ENCODE assay signal across 11 cellular contexts in the genomic region with DNA sequence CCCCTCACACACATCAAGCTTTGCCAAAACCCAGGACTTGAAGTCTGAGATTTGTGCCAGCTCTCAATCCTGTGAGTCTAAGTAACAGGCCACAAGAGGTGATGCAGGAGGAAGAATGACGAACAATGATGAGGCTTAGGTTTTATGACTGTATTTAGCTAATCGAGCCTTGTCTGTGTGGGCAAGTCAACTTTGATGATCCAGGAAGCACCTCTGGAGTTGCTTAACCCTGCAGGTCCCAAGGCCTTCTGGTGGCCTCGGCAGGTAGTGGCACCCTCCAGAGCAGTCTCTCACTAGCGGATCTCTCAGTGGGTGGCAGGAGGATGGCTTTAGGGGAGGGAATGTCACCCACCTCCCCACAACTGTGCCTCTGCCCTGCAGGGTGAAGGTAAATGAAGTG. TPM values are rescaled to one million over a fixed set of nuclear protein-coding genes. Genes with fewer than 3 reads are reported as not detected.
DNase-seq lines count a peak whose midpoint lies in the region; ATAC-seq and TF ChIP-seq lines count a peak whose summit lies in the region.
"Had no signal": no experiment of that assay in that cellular context is flagged by ENCODE, and none has a peak within 500 bp of the region (broad histone marks: within the 10 kb centered on the region; RNA-seq: fewer than 3 reads in every experiment).

No MANE protein-coding gene starts in this region.

- H3K4me1 ChIP-seq in cardiac muscle cell (ENCODE audit: low read depth) (peaks cover 35% of the 10 kb centered on the region), right cardiac atrium (ENCODE audit: control insufficient read depth, insufficient read depth, low read length) (no peaks in the 10 kb centered on the region), heart right ventricle (peaks cover 0 to 59% (median 15%) of the 10 kb centered on the region in 9 donors)

- H3K9me3 Mint-ChIP-seq in endothelial cell (ENCODE audit: unreplicated experiment) = no peaks in the 10 kb centered on the region

- intact Hi-C loops in right cardiac atrium (cut with DNase I) (no loop called here), heart right ventricle (cut with DNase I) (no loop called here)

- H3K4me3 ChIP-seq in cardiac muscle cell (no peak overlapping the region), right cardiac atrium (ENCODE audit: low read length) (no peak overlapping the region), NB4 (ENCODE audit: low read depth, low read length) (no peak overlapping the region), heart right ventricle (no peak overlapping the region)
- H3K4me3 ChIP-seq: HAP-1 had no signal

- no peaks in the 10 kb centered on the region for H3K27me3 Mint-ChIP-seq in endothelial cell (ENCODE audit: unreplicated experiment)

- no peak for DNase-seq in cardiac muscle cell (ENCODE audit: low read depth in 1 of 2, low spot score in 1 of 2)
- no peak for DNase-seq in right cardiac atrium
- DNase-seq in NB4 (ENCODE audit: low read depth) = peak; percentile 49
- no peak for DNase-seq in endothelial cell (ENCODE audit: low spot score)
- DNase-seq in stromal cell of bone marrow (ENCODE audit: low read depth) = peak; percentile 69
- DNase-seq in heart right ventricle = no peak
- DNase-seq: kidney, NCI-H510A treated with DMSO at 0.1 percent for 48 hours had no signal

- peak overlapping the region; percentile 30 for H3K27ac ChIP-seq in cardiac muscle cell
- no peak overlapping the region for H3K27ac ChIP-seq in right cardiac atrium (ENCODE audit: low read length)
- no peak overlapping the region for H3K27ac ChIP-seq in heart right ventricle

- H3K4me1 Mint-ChIP-seq in endothelial cell (ENCODE audit: unreplicated experiment) = peaks cover 30% of the 10 kb centered on the region

- no peaks in the 10 kb centered on the region for H3K36me3 ChIP-seq in cardiac muscle cell
- no peaks in the 10 kb centered on the region for H3K36me3 ChIP-seq in heart right ventricle
- H3K36me3 ChIP-seq: HAP-1 had no signal

- peak overlapping the region; percentile 51 for H3K4me3 Mint-ChIP-seq in endothelial cell (ENCODE audit: unreplicated experiment)

- ATAC-seq in right cardiac atrium = no peak
- ATAC-seq in GM21825 (IDR thresholded peaks at IDR 0.05; ENCODE audit: unreplicated experiment) = no peak
- ATAC-seq in heart right ventricle = no peak
- ATAC-seq in HG02759 (IDR thresholded peaks at IDR 0.05; ENCODE audit: unreplicated experiment) = no peak

- H3K36me3 Mint-ChIP-seq in endothelial cell (ENCODE audit: low read depth, unreplicated experiment) = no peaks in the 10 kb centered on the region

- no peak overlapping the region for H3K27ac Mint-ChIP-seq in endothelial cell (ENCODE audit: unreplicated experiment)

- WGBS in right cardiac atrium = 51% methylated on average over 4 of the region's 4 CpGs
- 55 to 57% methylated on average over 4 of the region's 4 CpGs for WGBS in heart right ventricle, 2 donors

- H3K27me3 ChIP-seq in cardiac muscle cell (no peaks in the 10 kb centered on the region), right cardiac atrium (ENCODE audit: control insufficient read depth, insufficient read depth) (no peaks in the 10 kb centered on the region), heart right ventricle (peaks cover 0 to 3% (median 0%) of the 10 kb centered on the region in 7 donors)

- no peak for TF ChIP-seq POLR2A in NB4 (IDR thresholded peaks at IDR 0.05; ENCODE audit: extremely low read depth, insufficient read length)

- TF ChIP-seq CTCF in cardiac muscle cell (IDR thresholded peaks at IDR 0.05; ENCODE audit: low read depth, low read length) (no peak), NB4 (IDR thresholded peaks at IDR 0.05; ENCODE audit: low read depth, low read length) (no peak), endothelial cell (IDR thresholded peaks at IDR 0.05; ENCODE audit: unreplicated experiment) (no peak), heart right ventricle (IDR thresholded peaks at IDR 0.05) (no peak)

- no peaks in the 10 kb centered on the region for H3K9me3 ChIP-seq in cardiac muscle cell (ENCODE audit: low read depth)
- H3K9me3 ChIP-seq in right cardiac atrium (ENCODE audit: control insufficient read depth, low read length) = no peaks in the 10 kb centered on the region
- H3K9me3 ChIP-seq in heart right ventricle = no peaks in the 10 kb centered on the region
- H3K9me3 ChIP-seq: HAP-1 had no signal

RNA-seq across cellular contexts. Expression of gene CDK5RAP3, which starts 28.7 kb away (rescaled TPM):
- 81.8 and 121 TPM in 2 replicates for total RNA-seq in cardiac muscle cell
- polyA plus RNA-seq in cardiac muscle cell = 137 and 158 TPM in 2 replicates
- total RNA-seq in right cardiac atrium = 10 to 100 TPM; 56.8 to 66.8 (median 64.9) TPM
- 54.3 TPM for polyA plus RNA-seq in right cardiac atrium
- 156 TPM for total RNA-seq in endothelial cell (ENCODE audit: unreplicated experiment)
- total RNA-seq in heart right ventricle = 10 to 100 TPM; 44.0 to 71.2 (median 62.3) TPM
- polyA plus RNA-seq in heart right ventricle = 100 to 1,000 TPM in 1 of 2 donors, 10 to 100 TPM in 1; 69.9 to 143 TPM

RNA-seq across cellular contexts. Expression of gene COPZ2, which starts 38.0 kb away (rescaled TPM):
- total RNA-seq in cardiac muscle cell (10.8 and 14.4 TPM in 2 replicates), right cardiac atrium (10 to 100 TPM; 51.8 to 74.8 (median 68.4) TPM), endothelial cell (ENCODE audit: unreplicated experiment) (not detected), heart right ventricle (10 to 100 TPM; 45.3 to 67.3 (median 60.7) TPM)
- polyA plus RNA-seq in cardiac muscle cell (23.5 and 36.1 TPM in 2 replicates), right cardiac atrium (55.4 TPM), heart right ventricle (10 to 100 TPM; 17.5 to 54.1 TPM)

RNA-seq across cellular contexts. Expression of gene PRR15L, which starts 41.9 kb away (rescaled TPM):
- total RNA-seq in cardiac muscle cell (not detected in 2 replicates), right cardiac atrium (not detected), endothelial cell (ENCODE audit: unreplicated experiment) (not detected), heart right ventricle (not detected)
- polyA plus RNA-seq in cardiac muscle cell (0.22 TPM in 1 of 2 replicates, not detected in the other), right cardiac atrium (not detected), heart right ventricle (not detected)

RNA-seq across cellular contexts. Expression of gene NFE2L1, which starts 48.5 kb away (rescaled TPM):
- 96.4 and 122 TPM in 2 replicates for total RNA-seq in cardiac muscle cell
- polyA plus RNA-seq in cardiac muscle cell = 56.0 and 56.7 TPM in 2 replicates
- 100 to 1,000 TPM; 603 to 811 (median 785) TPM for total RNA-seq in right cardiac atrium
- polyA plus RNA-seq in right cardiac atrium = 661 TPM
- 243 TPM for total RNA-seq in endothelial cell (ENCODE audit: unreplicated experiment)
- 1,000 to 10,000 TPM in 1 of 10 donors, 100 to 1,000 TPM in 9; 443 to 1,033 (median 704) TPM for total RNA-seq in heart right ventricle
- polyA plus RNA-seq in heart right ventricle = 100 to 1,000 TPM; 108 to 251 TPM

RNA-seq across cellular contexts. Expression of gene PNPO, which starts 58.2 kb away (rescaled TPM):
- 11.7 and 12.9 TPM in 2 replicates for total RNA-seq in cardiac muscle cell
- polyA plus RNA-seq in cardiac muscle cell = 12.9 and 15.6 TPM in 2 replicates
- 10 to 100 TPM; 23.9 to 29.9 (median 26.0) TPM for total RNA-seq in right cardiac atrium
- polyA plus RNA-seq in right cardiac atrium = 16.1 TPM
- total RNA-seq in endothelial cell (ENCODE audit: unreplicated experiment) = 16.4 TPM
- total RNA-seq in heart right ventricle = 10 to 100 TPM; 22.8 to 37.0 (median 31.5) TPM
- 10 to 100 TPM in 1 of 2 donors, 1 to 10 TPM in 1; 9.5 to 10.9 TPM for polyA plus RNA-seq in heart right ventricle

Comparison
In these comparisons a context has a peak if more than half of its experiments do, and no peak if none do; other contexts are left out.
1. DNase-seq: peak in NB4 (single experiment) and stromal cell of bone marrow (single experiment); none in cardiac muscle cell (0 of 2), right cardiac atrium (0 of 3), endothelial cell (single experiment) and heart right ventricle (0 of 2).
2. RNA of gene COPZ2, which starts 38.0 kb away (total RNA-seq): 51.8 to 74.8 TPM in right cardiac atrium, 45.3 to 67.3 TPM in heart right ventricle and 10.8 to 14.4 TPM in cardiac muscle cell; not detected in endothelial cell (single experiment); every median in the first group is over 10 times any median in the second.